ENCODE assay signal across 1 cellular context in genomic region chr5:179858586-179859427, GRCh38.
A peak's percentile ranks its signal among the peaks of the same experiment; 100 is the strongest.
TF ChIP-seq lines count a peak whose summit lies in the region.

TSS of gene MRNIP (minus strand) at chr5:179858817. CDS start at chr5:179858796, 21 bp downstream.

TF ChIP-seq in K562, 482 proteins besides CTCF, POLR2A, EP300 and RAD21 (continued from another document and continues in another):
- 0 out of 2 replicates have a peak, but pooled peaks have one; percentile 8 for TF ChIP-seq ZFP91 (CRISPR knock-in tag; IDR thresholded peaks at IDR 0.05)
- no peak for TF ChIP-seq BRCA1 (IDR thresholded peaks at IDR 0.05)
- TF ChIP-seq BRCA1 (CRISPR knock-in tag; IDR thresholded peaks at IDR 0.05) = no peak
- TF ChIP-seq HSF4 (CRISPR knock-in tag; IDR thresholded peaks at IDR 0.05; ENCODE audit: borderline replicate concordance) = no peak
- no peak for TF ChIP-seq GTF3C2 (IDR thresholded peaks at IDR 0.05; ENCODE audit: borderline replicate concordance, extremely low read depth, insufficient read length)
- TF ChIP-seq DPF2 (IDR thresholded peaks at IDR 0.05) = no peak
- TF ChIP-seq ZHX1 (conservative IDR thresholded peaks at IDR 0.05; ENCODE audit: low read length) = no peak
- no peak for TF ChIP-seq ZNF717 (CRISPR knock-in tag; IDR thresholded peaks at IDR 0.05)
- TF ChIP-seq ZNF280A (IDR thresholded peaks at IDR 0.05; ENCODE audit: low read depth, partially characterized antibody) = no peak
- TF ChIP-seq HNRNPL (IDR thresholded peaks at IDR 0.05; ENCODE audit: low read depth, low read length) = no peak
- TF ChIP-seq TAF15 (IDR thresholded peaks at IDR 0.05; ENCODE audit: low read depth, low read length) = no peak
- no peak for TF ChIP-seq EWSR1 (IDR thresholded peaks at IDR 0.05; ENCODE audit: borderline replicate concordance, low read depth, partially characterized antibody)
- no peak for TF ChIP-seq ZNF707 (CRISPR knock-in tag; conservative IDR thresholded peaks at IDR 0.05)
- 0 out of 2 replicates have a peak, but pooled peaks have one; percentile 10 for TF ChIP-seq ZKSCAN1 (IDR thresholded peaks at IDR 0.05; ENCODE audit: low read depth, low read length)
- no peak for TF ChIP-seq ZNF354B (CRISPR knock-in tag; IDR thresholded peaks at IDR 0.05)
- TF ChIP-seq TEAD4 (IDR thresholded peaks at IDR 0.05; ENCODE audit: low read length) = no peak
- TF ChIP-seq TEAD4 (CRISPR knock-in tag; IDR thresholded peaks at IDR 0.05; ENCODE audit: borderline replicate concordance) = peak; percentile 17; the same call in 1 of the 2 replicates
- peak; percentile 28; the same call in 1 of the 2 replicates for TF ChIP-seq JUN (IDR thresholded peaks at IDR 0.05; ENCODE audit: borderline replicate concordance, low read depth, low read length)
- TF ChIP-seq JUN (CRISPR knock-in tag; IDR thresholded peaks at IDR 0.05; ENCODE audit: borderline replicate concordance) = no peak
- no peak for TF ChIP-seq MBD2 (IDR thresholded peaks at IDR 0.05; ENCODE audit: borderline replicate concordance, low read depth)
- no peak for TF ChIP-seq MTA2 (IDR thresholded peaks at IDR 0.05; ENCODE audit: low read depth)
- 0 out of 3 replicates have a peak, but pooled peaks of 1 of the 2 experiments have one; percentile 16 for TF ChIP-seq CBX3 (IDR thresholded peaks at IDR 0.05; ENCODE audit: borderline replicate concordance in 1 of 2, low read length in 2 of 2)
- TF ChIP-seq NFIC (IDR thresholded peaks at IDR 0.05) = no peak; the same call in 1 of the 2 replicates
- TF ChIP-seq NFYB (IDR thresholded peaks at IDR 0.05; ENCODE audit: extremely low read depth, insufficient read length) = no peak
- no peak for TF ChIP-seq CGGBP1 (CRISPR knock-in tag; IDR thresholded peaks at IDR 0.05)
- TF ChIP-seq ZFP1 (CRISPR knock-in tag; IDR thresholded peaks at IDR 0.05) = no peak
- no peak for TF ChIP-seq ZNF197 (CRISPR knock-in tag; IDR thresholded peaks at IDR 0.05; ENCODE audit: low read depth)
- TF ChIP-seq ZNF449 (CRISPR knock-in tag; IDR thresholded peaks at IDR 0.05) = no peak
- TF ChIP-seq PHF20 (IDR thresholded peaks at IDR 0.05; ENCODE audit: partially characterized antibody) = peak; percentile 61
- TF ChIP-seq DDX20 (tag; IDR thresholded peaks at IDR 0.05; ENCODE audit: low read depth) = no peak
- TF ChIP-seq ATF4 (CRISPR knock-in tag; IDR thresholded peaks at IDR 0.05) = no peak
- peak; percentile 52; the same call in 1 of the 2 replicates for TF ChIP-seq PHB (CRISPR knock-in tag; IDR thresholded peaks at IDR 0.05)
- TF ChIP-seq ZNF408 (CRISPR knock-in tag; IDR thresholded peaks at IDR 0.05; ENCODE audit: low read depth) = no peak
- peak; percentile 57; the same call in 1 of the 2 replicates for TF ChIP-seq POLR2AphosphoS5 (IDR thresholded peaks at IDR 0.05; ENCODE audit: control insufficient read depth, insufficient read depth, low read depth, low read length)
- TF ChIP-seq STAT5B (CRISPR knock-in tag; IDR thresholded peaks at IDR 0.05) = no peak
- TF ChIP-seq SMARCB1 (IDR thresholded peaks at IDR 0.05; ENCODE audit: insufficient read length, low read depth) = no peak
- no peak for TF ChIP-seq ZNF644 (tag; IDR thresholded peaks at IDR 0.05; ENCODE audit: low read depth)
- TF ChIP-seq FOXA3 (CRISPR knock-in tag; conservative IDR thresholded peaks at IDR 0.05 in 1 of 2, IDR thresholded peaks at IDR 0.05 in 1 of 2) = peak in 1 of 2 experiments; percentile 53; a peak in 1 of 4 replicates
- no peak; the same call in 1 of the 2 replicates for TF ChIP-seq ARID3B (CRISPR knock-in tag; IDR thresholded peaks at IDR 0.05; ENCODE audit: borderline replicate concordance)
- TF ChIP-seq RFX1 (IDR thresholded peaks at IDR 0.05) = peak; percentile 75
- TF ChIP-seq PTTG1 (tag; IDR thresholded peaks at IDR 0.05; ENCODE audit: low read depth) = no peak
- no peak for TF ChIP-seq ZBTB8A (IDR thresholded peaks at IDR 0.05; ENCODE audit: partially characterized antibody)
- no peak for TF ChIP-seq AFF4 (CRISPR knock-in tag; IDR thresholded peaks at IDR 0.05)
- peak; percentile 88 for TF ChIP-seq RBFOX2 (IDR thresholded peaks at IDR 0.05; ENCODE audit: low read depth, low read length)
- 0 out of 2 replicates have a peak, but pooled peaks have one; percentile 23 for TF ChIP-seq TAF7 (tag; IDR thresholded peaks at IDR 0.05)
